14 cellular contexts compared by ENCODE assay signal in genomic region chrX:74179071-74179470, GRCh38.
A peak's percentile ranks its signal among the peaks of the same experiment; 100 is the strongest.
DNase-seq lines count a peak whose midpoint lies in the region; ATAC-seq, FAIRE-seq and TF ChIP-seq lines count a peak whose summit lies in the region.
"Had no signal": no experiment of that assay in that cellular context is flagged by ENCODE, and none has a peak within 500 bp of the region (broad histone marks: within the 10 kb centered on the region; RNA-seq: fewer than 3 reads in every experiment).

No MANE protein-coding gene starts in this region.

- H3K36me3 ChIP-seq in mesenchymal stem cell (ENCODE audit: control insufficient read depth in 1 of 2, insufficient read depth in 2 of 2, low read depth in 1 of 2, low read length in 2 of 2), result no peaks in the 10 kb centered on the region
- no peaks in the 10 kb centered on the region for H3K36me3 ChIP-seq in gastroesophageal sphincter
- H3K36me3 ChIP-seq: breast epithelium, thyroid gland had no signal

- TF ChIP-seq CTCF in A549 (IDR thresholded peaks at IDR 0.05) (no peak), H9 (conservative IDR thresholded peaks at IDR 0.05) (no peak), gastroesophageal sphincter (IDR thresholded peaks at IDR 0.05) (no peak)

- H3K9ac ChIP-seq in mesenchymal stem cell (ENCODE audit: low read length), result no peak overlapping the region
- H3K9ac ChIP-seq in H9 (ENCODE audit: extremely low read depth, insufficient read length, low read length), result no peak overlapping the region

- no peaks in the 10 kb centered on the region for H3K23me2 ChIP-seq in H9 (ENCODE audit: insufficient read length, low read depth, low read length, poor library complexity, severe bottlenecking)

- H4K8ac ChIP-seq in mesenchymal stem cell (ENCODE audit: low read length) (no peak overlapping the region), H9 (replicated peaks; ENCODE audit: insufficient read length, low read depth, low read length) (no peak overlapping the region)

- no peak overlapping the region for H2BK5ac ChIP-seq in mesenchymal stem cell (ENCODE audit: low read depth, low read length, poor library complexity, severe bottlenecking)
- no peak overlapping the region for H2BK5ac ChIP-seq in H9 (ENCODE audit: insufficient read length, low read length)

- H3K27ac ChIP-seq in A549, result peak overlapping the region; percentile 38 to 47; a peak in 1 of 6 replicates
- no peak overlapping the region for H3K27ac ChIP-seq in mesenchymal stem cell (ENCODE audit: low read length, poor library complexity, severe bottlenecking)
- no peak overlapping the region for H3K27ac ChIP-seq in H9 (ENCODE audit: insufficient read length, low read depth, low read length)
- H3K27ac ChIP-seq in gastroesophageal sphincter, result no peak overlapping the region
- H3K27ac ChIP-seq: breast epithelium had no signal

- H2BK20ac ChIP-seq in H9 (ENCODE audit: low read depth, low read length, poor library complexity, severe bottlenecking), result no peak overlapping the region

- no peak overlapping the region for H4K5ac ChIP-seq in H9 (ENCODE audit: insufficient read length, low read depth, low read length)

- H4K91ac ChIP-seq in mesenchymal stem cell (ENCODE audit: low read length) (no peak overlapping the region), H9 (ENCODE audit: insufficient read length, low read depth, low read length) (no peak overlapping the region)

- POLR2A ChIA-PET in A549 (lab: Yijun Ruan, JAX), result no interaction called here

- no peaks in the 10 kb centered on the region for H4K20me1 ChIP-seq in H9 (ENCODE audit: control insufficient read depth, insufficient read depth, insufficient read length)

- H3K36me3 Mint-ChIP-seq in H9 (ENCODE audit: insufficient read depth in 1 of 3, low read depth in 3 of 3), result peaks cover 7 to 21% (median 19%) of the 10 kb centered on the region in 3 experiments; a peak in 5 of 7 replicates

- H3K79me1 ChIP-seq in mesenchymal stem cell (replicated peaks; ENCODE audit: low read length, poor library complexity, severe bottlenecking), result no peaks in the 10 kb centered on the region
- no peaks in the 10 kb centered on the region for H3K79me1 ChIP-seq in H9 (ENCODE audit: insufficient read depth, low read depth, low read length, poor library complexity, severe bottlenecking)

- peaks cover 10 to 13% of the 10 kb centered on the region in 2 experiments; a peak in 3 of 5 replicates for H3K9me3 Mint-ChIP-seq in H9

- no peak overlapping the region for H3K14ac ChIP-seq in mesenchymal stem cell (ENCODE audit: low read length in 2 of 2)
- H3K14ac ChIP-seq in H9 (ENCODE audit: insufficient read depth, low read length), result no peak overlapping the region

- H3K4me2 ChIP-seq in A549 (peak overlapping the region; percentile 51), mesenchymal stem cell (ENCODE audit: low read length, poor library complexity, severe bottlenecking) (no peak overlapping the region), H9 (ENCODE audit: insufficient read depth, insufficient read length, low read length) (no peak overlapping the region)

- CTCF ChIA-PET in A549 (lab: Yijun Ruan, JAX), result interaction anchor here (1.2 to 1.4 kb wide), 2 partner anchors 17 to 165 kb away, joined by 3 to 4 read pairs; no protein-coding TSS in a partner anchor

- peaks cover 18% of the 10 kb centered on the region for H3K4me1 ChIP-seq in A549
- no peaks in the 10 kb centered on the region for H3K4me1 ChIP-seq in mesenchymal stem cell (ENCODE audit: control insufficient read depth, insufficient read depth, low read depth, low read length)
- H3K4me1 ChIP-seq in H9 (ENCODE audit: insufficient read depth, low read length), result no peaks in the 10 kb centered on the region; the same call in 1 of the 2 replicates
- H3K4me1 ChIP-seq in gastroesophageal sphincter, result peaks cover 0 to 6% (median 0%) of the 10 kb centered on the region in 3 donors
- H3K4me1 ChIP-seq: breast epithelium had no signal

- TF ChIP-seq RAD21 in A549 (conservative IDR thresholded peaks at IDR 0.05 in 1 of 2, IDR thresholded peaks at IDR 0.05 in 1 of 2), result no peak

- TF ChIP-seq POLR2A in A549 (IDR thresholded peaks at IDR 0.05; ENCODE audit: low read length) (no peak), gastroesophageal sphincter (IDR thresholded peaks at IDR 0.05) (no peak)

- H3K27me3 ChIP-seq in mesenchymal stem cell (ENCODE audit: control insufficient read depth in 1 of 2, insufficient read depth in 1 of 2, low read length in 2 of 2) (peaks cover 0 to 3% of the 10 kb centered on the region in 2 experiments), H9 (ENCODE audit: insufficient read depth, low read length) (no peaks in the 10 kb centered on the region), gastroesophageal sphincter (no peaks in the 10 kb centered on the region)
- H3K27me3 ChIP-seq: thyroid gland had no signal

- H3K4ac ChIP-seq in mesenchymal stem cell (ENCODE audit: low read depth in 1 of 2, low read length in 2 of 2), result no peak overlapping the region
- no peak overlapping the region for H3K4ac ChIP-seq in H9 (ENCODE audit: low read depth, low read length)

- FAIRE-seq in A549 (lab: Jason Lieb, UNC), result peak; percentile 77
- peak; percentile 55 for FAIRE-seq in endometrium (lab: Jason Lieb, UNC)
- FAIRE-seq: A204.1 had no signal

- no peak overlapping the region for H3K56ac ChIP-seq in H9 (ENCODE audit: insufficient read length, low read depth, low read length)

- no peak overlapping the region for H2BK15ac ChIP-seq in mesenchymal stem cell (ENCODE audit: low read depth, poor library complexity, severe bottlenecking)
- H2BK15ac ChIP-seq in H9 (ENCODE audit: low read depth, low read length), result no peak overlapping the region

- H3K79me2 ChIP-seq in H9 (ENCODE audit: insufficient read depth, low read length), result no peaks in the 10 kb centered on the region

- H2AFZ ChIP-seq in mesenchymal stem cell (ENCODE audit: low read depth, low read length), result no peak overlapping the region
- no peak overlapping the region for H2AFZ ChIP-seq in H9 (ENCODE audit: low read length)

- H2BK120ac ChIP-seq in mesenchymal stem cell (ENCODE audit: low read depth, low read length) (no peak overlapping the region), H9 (ENCODE audit: low read depth, low read length, poor library complexity, severe bottlenecking) (no peak overlapping the region)

- ATAC-seq in A549 (peak in 1 of 2 experiments; percentile 56; a peak in 3 of 6 replicates), gastroesophageal sphincter (no peak)

- 0% methylated on average over 1 of the region's 1 CpG for WGBS in A549 (ENCODE audit: missing lambda C conversion rate)
- WGBS in mesenchymal stem cell, result 0% methylated on average over 1 of the region's 1 CpG
- no CpG with 5 or more reads among the region's 1 CpG for WGBS in H9 (ENCODE audit: extremely low coverage, insufficient read length, low lambda C conversion rate)
- WGBS in gastroesophageal sphincter (ENCODE audit: low coverage in 1 of 2), 2 donors, result 36 to 62% methylated on average over 1 of the region's 1 CpG

- no peaks in the 10 kb centered on the region for H3K27me3 Mint-ChIP-seq in H9 (ENCODE audit: low read depth)

- TF ChIP-seq EP300 in A549 (IDR thresholded peaks at IDR 0.05), result no peak
- TF ChIP-seq EP300 in gastroesophageal sphincter (IDR thresholded peaks at IDR 0.05), result no peak

- no peak overlapping the region for H3T11ph ChIP-seq in H9 (ENCODE audit: low read length)

- no peak overlapping the region for H3K4me3 Mint-ChIP-seq in H9

- H3K4me3 ChIP-seq in A549 (no peak overlapping the region), mesenchymal stem cell (ENCODE audit: insufficient read depth in 1 of 2, low read depth in 1 of 2, low read length in 2 of 2) (no peak overlapping the region), gastroesophageal sphincter (no peak overlapping the region)
- H3K4me3 ChIP-seq: breast epithelium, thyroid gland had no signal

- H2AK5ac ChIP-seq in mesenchymal stem cell (ENCODE audit: low read length, severe bottlenecking) (no peak overlapping the region), H9 (ENCODE audit: insufficient read length, low read length) (no peak overlapping the region)

- DNase-seq in A549 (ENCODE audit: low read depth in 1 of 2, low spot score in 1 of 2) (peak in 1 of 2 experiments; percentile 36), HT-29 (ENCODE audit: low spot score) (peak; percentile 28), mesenchymal stem cell (peak; percentile 47), HUDEP-2 (lab: John Stamatoyannopoulos, UW; ENCODE audit: unreplicated experiment in 76 of 76) (no peak), H9 (no peak), NOMO-1 treated with dmso at 0.1 percent for 144 hours (lab: John Stamatoyannopoulos, UW; ENCODE audit: unreplicated experiment) (no peak)
- DNase-seq: DMS53, Kasumi-1 had no signal

- H3K23ac ChIP-seq in mesenchymal stem cell (ENCODE audit: low read length in 2 of 2) (no peak overlapping the region), H9 (ENCODE audit: insufficient read length, low read depth, low read length) (no peak overlapping the region)

- no peaks in the 10 kb centered on the region for H3K9me3 ChIP-seq in A549
- H3K9me3 ChIP-seq in mesenchymal stem cell (ENCODE audit: control insufficient read depth, low read length), result peaks cover 16% of the 10 kb centered on the region
- no peaks in the 10 kb centered on the region for H3K9me3 ChIP-seq in H9 (ENCODE audit: control insufficient read depth, low read depth, low read length)
- no peaks in the 10 kb centered on the region for H3K9me3 ChIP-seq in gastroesophageal sphincter
- H3K9me3 ChIP-seq: thyroid gland had no signal

- no peak overlapping the region for H3K18ac ChIP-seq in mesenchymal stem cell (ENCODE audit: low read depth in 1 of 2, low read length in 2 of 2)
- no peak overlapping the region for H3K18ac ChIP-seq in H9 (ENCODE audit: insufficient read length, low read depth, low read length)

- H2BK12ac ChIP-seq in mesenchymal stem cell (ENCODE audit: low read length in 2 of 2), result no peak overlapping the region
- H2BK12ac ChIP-seq in H9 (ENCODE audit: insufficient read length, low read depth, low read length), result no peak overlapping the region

- no peak overlapping the region for H3K27ac Mint-ChIP-seq in H9
- H3K27ac Mint-ChIP-seq: activated T-helper 2 cell treated with anti-CD3 and anti-CD28 coated beads, Interferon-gamma antibody, Interleukin-2, Interleukin-4, amounts not matched to agents 10 μg/mL and 5 μg/mL and 100 μg/mL, durations not matched to agents 14 hours and 24 hours and 36 hours had no signal

- peaks cover 21 to 25% of the 10 kb centered on the region in 2 experiments for H3K4me1 Mint-ChIP-seq in H9

TF ChIP-seq in A549, 52 proteins besides CTCF, POLR2A, EP300 and RAD21 (continues in another document):
- no peak for TF ChIP-seq FOSB (CRISPR knock-in tag; IDR thresholded peaks at IDR 0.05)
- TF ChIP-seq JUNB (IDR thresholded peaks at IDR 0.05), result no peak
- no peak for TF ChIP-seq ZFP36 (IDR thresholded peaks at IDR 0.05; ENCODE audit: borderline replicate concordance, partially characterized antibody)
- no peak for TF ChIP-seq BHLHE40 (IDR thresholded peaks at IDR 0.05; ENCODE audit: low read depth, low read length)

Comparison
In these comparisons a context has a peak if more than half of its experiments do, and no peak if none do; other contexts are left out.
1. DNase-seq: peak in HT-29 (single experiment) and mesenchymal stem cell (single experiment); none in HUDEP-2 (0 of 76), H9 (single experiment) and NOMO-1 treated with dmso at 0.1 percent for 144 hours (single experiment).
2. H3K27ac ChIP-seq: peak in A549 (2 of 2); none in mesenchymal stem cell (single experiment), H9 (single experiment) and gastroesophageal sphincter (0 of 4).